ENCODE assay signal across 1 cellular context in genomic region chr15:56916825-56917477, GRCh38.
A peak's percentile ranks its signal among the peaks of the same experiment; 100 is the strongest.
TF ChIP-seq lines count a peak whose summit lies in the region.

No MANE protein-coding gene starts in this region.

TF ChIP-seq in K562, 482 proteins besides CTCF, POLR2A, EP300 and RAD21 (continued from another document and continues in another):
- no peak for TF ChIP-seq AFF1 (IDR thresholded peaks at IDR 0.05; ENCODE audit: low read depth in 1 of 2, partially characterized antibody in 2 of 2)
- no peak for TF ChIP-seq ZBTB43 (CRISPR knock-in tag; IDR thresholded peaks at IDR 0.05)
- TF ChIP-seq ZNF318 (IDR thresholded peaks at IDR 0.05; ENCODE audit: borderline replicate concordance in 1 of 2, low read depth in 1 of 2) = no peak
- TF ChIP-seq ATF2 (CRISPR knock-in tag; IDR thresholded peaks at IDR 0.05) = no peak
- peak; percentile 45 for TF ChIP-seq TCF3 (CRISPR knock-in tag; IDR thresholded peaks at IDR 0.05)
- TF ChIP-seq BCOR (IDR thresholded peaks at IDR 0.05) = no peak
- TF ChIP-seq ELF4 (CRISPR knock-in tag; IDR thresholded peaks at IDR 0.05) = no peak
- TF ChIP-seq ERF (CRISPR knock-in tag; IDR thresholded peaks at IDR 0.05) = no peak
- TF ChIP-seq HDAC1 (IDR thresholded peaks at IDR 0.05) = 0 out of 4 replicates have a peak, but pooled peaks of 1 of the 2 experiments have one; percentile 45
- no peak for TF ChIP-seq NFE2 (IDR thresholded peaks at IDR 0.05; ENCODE audit: low read depth)
- TF ChIP-seq SPI1 (IDR thresholded peaks at IDR 0.05; ENCODE audit: borderline replicate concordance, low read depth, low read length) = no peak
- TF ChIP-seq KAT2B (IDR thresholded peaks at IDR 0.05; ENCODE audit: low read depth, low read length) = no peak
- TF ChIP-seq ATF4 (CRISPR knock-in tag; IDR thresholded peaks at IDR 0.05) = no peak
- TF ChIP-seq CHAMP1 (IDR thresholded peaks at IDR 0.05) = peak; percentile 56; the same call in 1 of the 2 replicates
- no peak for TF ChIP-seq SMC3 (conservative IDR thresholded peaks at IDR 0.05; ENCODE audit: insufficient read depth, low read depth, low read length)
- no peak; the same call in 1 of the 2 replicates for TF ChIP-seq ZNF175 (CRISPR knock-in tag; IDR thresholded peaks at IDR 0.05; ENCODE audit: low read depth)
- no peak for TF ChIP-seq NFYB (IDR thresholded peaks at IDR 0.05; ENCODE audit: extremely low read depth, insufficient read length)
- TF ChIP-seq MLX (CRISPR knock-in tag; conservative IDR thresholded peaks at IDR 0.05) = no peak
- no peak for TF ChIP-seq ZNF398 (CRISPR knock-in tag; IDR thresholded peaks at IDR 0.05)
- TF ChIP-seq ZNF444 (CRISPR knock-in tag; IDR thresholded peaks at IDR 0.05) = no peak
- no peak for TF ChIP-seq ZNF583 (CRISPR knock-in tag; IDR thresholded peaks at IDR 0.05)
- peak; percentile 72; the same call in 1 of the 2 replicates for TF ChIP-seq SMARCA4 (IDR thresholded peaks at IDR 0.05)
- no peak for TF ChIP-seq GABPA (tag; conservative IDR thresholded peaks at IDR 0.05; ENCODE audit: low read depth)
- TF ChIP-seq KHSRP (IDR thresholded peaks at IDR 0.05) = no peak
- no peak for TF ChIP-seq ZNF41 (CRISPR knock-in tag; conservative IDR thresholded peaks at IDR 0.05)
- no peak for TF ChIP-seq CSDE1 (IDR thresholded peaks at IDR 0.05)
- TF ChIP-seq ZBED1 (IDR thresholded peaks at IDR 0.05) = no peak
- no peak for TF ChIP-seq PHF8 (IDR thresholded peaks at IDR 0.05; ENCODE audit: borderline replicate concordance, low read length)
- no peak for TF ChIP-seq NFIX (CRISPR knock-in tag; IDR thresholded peaks at IDR 0.05; ENCODE audit: low read depth)
- TF ChIP-seq LEF1 (IDR thresholded peaks at IDR 0.05) = no peak
- TF ChIP-seq ZNF324 (CRISPR knock-in tag; IDR thresholded peaks at IDR 0.05) = no peak
- TF ChIP-seq MTF1 (CRISPR knock-in tag; IDR thresholded peaks at IDR 0.05; ENCODE audit: borderline replicate concordance) = no peak
- no peak for TF ChIP-seq ZNF134 (CRISPR knock-in tag; conservative IDR thresholded peaks at IDR 0.05)
- TF ChIP-seq NKRF (IDR thresholded peaks at IDR 0.05; ENCODE audit: borderline replicate concordance) = no peak
